In genomic region chr11:110772863-110773262, GRCh38 we compare ENCODE assay signal across 17 cellular contexts.
DNase-seq lines count a peak whose midpoint lies in the region; ATAC-seq and TF ChIP-seq lines count a peak whose summit lies in the region.
"Had no signal": no experiment of that assay in that cellular context is flagged by ENCODE, and none has a peak within 500 bp of the region (broad histone marks: within the 10 kb centered on the region; RNA-seq: fewer than 3 reads in every experiment).

No MANE protein-coding gene starts in this region.

- no peaks in the 10 kb centered on the region for H4K20me1 ChIP-seq in IMR-90 (ENCODE audit: insufficient read depth, low read length)
- H4K20me1 ChIP-seq: BLaER1 treated with 17β-estradiol and CSF1 and Interleukin-3, amounts not matched to agents 10 nM and 100 nM had no signal

- H3K18ac ChIP-seq in IMR-90 (ENCODE audit: low read depth, low read length), result no peak overlapping the region
- no peak overlapping the region for H3K18ac ChIP-seq in mesendoderm (ENCODE audit: low read length)

- H3K4ac ChIP-seq in IMR-90 (ENCODE audit: low read depth, low read length) (no peak overlapping the region), mesendoderm (ENCODE audit: low read depth, low read length) (no peak overlapping the region)

- H2AK9ac ChIP-seq in IMR-90 (replicated peaks; ENCODE audit: low read depth, low read length, poor library complexity), result no peak overlapping the region

- CTCF ChIA-PET in IMR-90 (lab: Yijun Ruan, JAX) (no interaction called here), WTC11 (lab: Charles Lee) (no interaction called here)
- CTCF ChIA-PET in activated CD4-positive, alpha-beta memory T cell treated with anti-CD3 and anti-CD28 coated beads for 36 hours (lab: Charles Lee), result no interaction called here

- no peak overlapping the region for H3K4me2 ChIP-seq in IMR-90 (ENCODE audit: low read depth, low read length)
- H3K4me2 ChIP-seq in mesendoderm (ENCODE audit: low read length), result no peak overlapping the region
- H3K4me2 ChIP-seq: BLaER1 treated with 17β-estradiol and CSF1 and Interleukin-3, amounts not matched to agents 10 nM and 100 nM; GM23338 had no signal

- H3K36me3 ChIP-seq in IMR-90 (ENCODE audit: control insufficient read depth, insufficient read depth, low read length) (no peaks in the 10 kb centered on the region), mesendoderm (ENCODE audit: control insufficient read depth, insufficient read depth, low read length) (no peaks in the 10 kb centered on the region)
- H3K36me3 ChIP-seq: BLaER1 treated with 17β-estradiol and CSF1 and Interleukin-3, amounts not matched to agents 10 nM and 100 nM had no signal

- dilution Hi-C loops in IMR-90 (cut with HindIII; ENCODE audit: low sequenced_read_pairs, unreplicated experiment), result no loop called here

- H3K4me1 Mint-ChIP-seq in WTC11, result peaks cover 4% of the 10 kb centered on the region
- peaks cover 5% of the 10 kb centered on the region for H3K4me1 Mint-ChIP-seq in activated CD4-positive, alpha-beta memory T cell treated with anti-CD3 and anti-CD28 coated beads for 36 hours (ENCODE audit: low read depth)
- H3K4me1 Mint-ChIP-seq in activated T-cell treated with anti-CD3 and anti-CD28 coated beads, Interleukin-2, amount 50 U/mL, for 72 hours (ENCODE audit: low read depth), result peaks cover 6% of the 10 kb centered on the region
- H3K4me1 Mint-ChIP-seq: GM23338 had no signal

- H3K14ac ChIP-seq in IMR-90 (replicated peaks; ENCODE audit: low read depth, low read length), result 0 out of 2 replicates have a peak overlapping the region, but pooled peaks have one; percentile 39

- in situ Hi-C loops in IMR-90 (cut with MboI; ENCODE audit: low sequenced_read_pairs), result no loop called here

- no peak for TF ChIP-seq POLR2A in IMR-90 (IDR thresholded peaks at IDR 0.05; ENCODE audit: low read depth, low read length)

- H2BK20ac ChIP-seq in IMR-90 (ENCODE audit: low read depth, low read length), result peak overlapping the region; percentile 18; the same call in 1 of the 2 replicates

- H3K79me1 ChIP-seq in IMR-90 (ENCODE audit: low read depth in 1 of 2, low read length in 2 of 2) (no peaks in the 10 kb centered on the region), mesendoderm (ENCODE audit: low read length) (no peaks in the 10 kb centered on the region)

- POLR2A ChIA-PET in IMR-90 (lab: Charles Lee; ENCODE audit: unreplicated experiment) (no interaction called here), WTC11 (lab: Charles Lee) (no interaction called here)
- POLR2A ChIA-PET in activated CD4-positive, alpha-beta memory T cell treated with anti-CD3 and anti-CD28 coated beads for 36 hours (lab: Charles Lee), result no interaction called here

- H3K27me3 Mint-ChIP-seq in WTC11 (ENCODE audit: low read depth), result no peaks in the 10 kb centered on the region
- no peaks in the 10 kb centered on the region for H3K27me3 Mint-ChIP-seq in activated CD4-positive, alpha-beta memory T cell treated with anti-CD3 and anti-CD28 coated beads for 36 hours
- H3K27me3 Mint-ChIP-seq in activated T-cell treated with anti-CD3 and anti-CD28 coated beads, Interleukin-2, amount 50 U/mL, for 72 hours (ENCODE audit: low read depth), result no peaks in the 10 kb centered on the region

- no peaks in the 10 kb centered on the region for H3K79me2 ChIP-seq in mesendoderm (ENCODE audit: control insufficient read depth, insufficient read depth, low read length)

- H4K5ac ChIP-seq in IMR-90 (ENCODE audit: low read depth, low read length) (no peak overlapping the region), mesendoderm (ENCODE audit: low read length) (no peak overlapping the region)

- no peak for TF ChIP-seq RAD21 in IMR-90 (IDR thresholded peaks at IDR 0.05; ENCODE audit: low read length)

- no peak for ATAC-seq in IMR-90 (ENCODE audit: low read depth)
- ATAC-seq in WTC11, result peak; percentile 38; the same call in 1 of the 2 replicates
- ATAC-seq in activated T-cell treated with anti-CD3 and anti-CD28 coated beads, Interleukin-2, amount 50 U/mL, for 72 hours (replicated peaks in 1 of 2), result no peak
- ATAC-seq: GM23338, K562 had no signal

- H3K9me1 ChIP-seq in IMR-90 (ENCODE audit: insufficient read depth, low read length), result no peaks in the 10 kb centered on the region

- H2BK120ac ChIP-seq in IMR-90 (ENCODE audit: low read depth, low read length) (peak overlapping the region; percentile 64), mesendoderm (ENCODE audit: low read depth, low read length) (no peak overlapping the region)

- H4K91ac ChIP-seq in IMR-90 (ENCODE audit: insufficient read depth, low read depth, low read length), result no peak overlapping the region

- H3K4me1 ChIP-seq in IMR-90 (ENCODE audit: control insufficient read depth, insufficient read depth, low read length), result peaks cover 2% of the 10 kb centered on the region
- H3K4me1 ChIP-seq in mesendoderm (ENCODE audit: control insufficient read depth, low read depth, low read length), result no peaks in the 10 kb centered on the region

- no peak overlapping the region for H3K4me3 ChIP-seq in IMR-90 (ENCODE audit: insufficient read depth, low read depth, low read length)
- H3K4me3 ChIP-seq in mesendoderm (ENCODE audit: low read length), result no peak overlapping the region
- H3K4me3 ChIP-seq: BLaER1 treated with 17β-estradiol and CSF1 and Interleukin-3, amounts not matched to agents 10 nM and 100 nM; GM23338; K562 had no signal

- no TSS peak for BruUV-seq in IMR-90 (replicated peaks; lab: Mats Ljungman, UMichigan)

- no peaks in the 10 kb centered on the region for H3K9me3 ChIP-seq in IMR-90 (ENCODE audit: control insufficient read depth, insufficient read depth, low read length)
- H3K9me3 ChIP-seq: BLaER1 treated with 17β-estradiol and CSF1 and Interleukin-3, amounts not matched to agents 10 nM and 100 nM had no signal

- H3K4me3 Mint-ChIP-seq in WTC11, result no peak overlapping the region
- H3K4me3 Mint-ChIP-seq in activated CD4-positive, alpha-beta memory T cell treated with anti-CD3 and anti-CD28 coated beads for 36 hours, result no peak overlapping the region
- H3K4me3 Mint-ChIP-seq in activated T-cell treated with anti-CD3 and anti-CD28 coated beads, Interleukin-2, amount 50 U/mL, for 72 hours, result no peak overlapping the region
- H3K4me3 Mint-ChIP-seq: GM23338 had no signal

- H3K23ac ChIP-seq in IMR-90 (ENCODE audit: low read depth, low read length) (no peak overlapping the region), mesendoderm (ENCODE audit: low read length) (no peak overlapping the region)

- no peak overlapping the region; the same call in 2 of the 3 replicates for H2BK15ac ChIP-seq in IMR-90 (ENCODE audit: low read depth, low read length)
- no peak overlapping the region for H2BK15ac ChIP-seq in mesendoderm (replicated peaks; ENCODE audit: low read depth)

- H3K27ac ChIP-seq in IMR-90 (ENCODE audit: insufficient read depth, low read length), result no peak overlapping the region
- H3K27ac ChIP-seq in mesendoderm (ENCODE audit: low read depth, low read length), result no peak overlapping the region
- H3K27ac ChIP-seq: BLaER1 treated with 17β-estradiol and CSF1 and Interleukin-3, amounts not matched to agents 10 nM and 100 nM; HL-60 had no signal

- H2AFZ ChIP-seq in IMR-90 (replicated peaks; ENCODE audit: low read length, poor library complexity), result peak overlapping the region; percentile 40
- H2AFZ ChIP-seq: GM23338 had no signal

- H3K27me3 ChIP-seq in IMR-90 (ENCODE audit: control insufficient read depth, insufficient read depth, low read length) (no peaks in the 10 kb centered on the region), mesendoderm (ENCODE audit: insufficient read depth, low read length, poor library complexity) (no peaks in the 10 kb centered on the region)
- H3K27me3 ChIP-seq: BLaER1 treated with 17β-estradiol and CSF1 and Interleukin-3, amounts not matched to agents 10 nM and 100 nM had no signal

- H2AK5ac ChIP-seq in IMR-90 (ENCODE audit: low read depth, low read length) (peak overlapping the region; percentile 59; the same call in 1 of the 2 replicates), mesendoderm (ENCODE audit: low read length) (no peak overlapping the region)

- WGBS in IMR-90 (ENCODE audit: extremely low coverage in 2 of 2, insufficient read length in 1 of 2), 2 experiments, result 100% methylated on average over 3 of the region's 3 CpGs; no CpG with 5 or more reads in 1 of the 2 experiments
- WGBS in mesendoderm (ENCODE audit: extremely low coverage, insufficient coverage, low lambda C conversion rate), result no CpG with 5 or more reads among the region's 3 CpGs

- TF ChIP-seq CTCF in IMR-90 (conservative IDR thresholded peaks at IDR 0.05; ENCODE audit: low read depth, low read length), result no peak
- TF ChIP-seq CTCF in WTC11 (IDR thresholded peaks at IDR 0.05), result no peak

- H2BK5ac ChIP-seq in IMR-90 (ENCODE audit: low read depth, low read length, poor library complexity, severe bottlenecking) (no peak overlapping the region), mesendoderm (ENCODE audit: low read length) (no peak overlapping the region)

- H3K27ac Mint-ChIP-seq in WTC11, result no peak overlapping the region
- no peak overlapping the region for H3K27ac Mint-ChIP-seq in activated CD4-positive, alpha-beta memory T cell treated with anti-CD3 and anti-CD28 coated beads for 36 hours
- no peak overlapping the region for H3K27ac Mint-ChIP-seq in activated T-cell treated with anti-CD3 and anti-CD28 coated beads, Interleukin-2, amount 50 U/mL, for 72 hours
- H3K27ac Mint-ChIP-seq: GM23338 had no signal

- intact Hi-C loops in IMR-90 (cut with micrococcal nuclease), result no loop called here
- intact Hi-C loops in activated CD4-positive, alpha-beta memory T cell treated with anti-CD3 and anti-CD28 coated beads for 36 hours (cut with micrococcal nuclease), result no loop called here

- DNase-seq in DMS53 (lab: John Stamatoyannopoulos, UW), result peak; percentile 24
- no peak for DNase-seq in DMS53 treated with DMSO at 0.1 percent for 48 hours (lab: John Stamatoyannopoulos, UW; ENCODE audit: unreplicated experiment)
- no peak for DNase-seq in IMR-90
- DNase-seq in WTC11 (ENCODE audit: low spot score), result no peak
- DNase-seq in mesendoderm, result peak; percentile 57
- DNase-seq in activated CD4-positive, alpha-beta memory T cell treated with anti-CD3 and anti-CD28 coated beads for 36 hours, result no peak
- DNase-seq in activated T-cell treated with anti-CD3 and anti-CD28 coated beads, Interleukin-2, amount 50 U/mL, for 72 hours, result no peak
- no peak for DNase-seq in NCI-H226
- DNase-seq: EL, NCI-H1436, NCI-H2029 treated with DMSO at 0.1 percent for 48 hours, NCI-H510A, SIG-M5 had no signal

- H3K36me3 Mint-ChIP-seq in WTC11, result no peaks in the 10 kb centered on the region
- no peaks in the 10 kb centered on the region for H3K36me3 Mint-ChIP-seq in activated CD4-positive, alpha-beta memory T cell treated with anti-CD3 and anti-CD28 coated beads for 36 hours
- H3K36me3 Mint-ChIP-seq in activated T-cell treated with anti-CD3 and anti-CD28 coated beads, Interleukin-2, amount 50 U/mL, for 72 hours (ENCODE audit: insufficient read depth in 2 of 2), result no peaks in the 10 kb centered on the region

- H3K9ac ChIP-seq in IMR-90 (ENCODE audit: low read depth, low read length) (no peak overlapping the region), mesendoderm (ENCODE audit: low read length) (no peak overlapping the region)
- H3K9ac ChIP-seq: BLaER1 treated with 17β-estradiol and CSF1 and Interleukin-3, amounts not matched to agents 10 nM and 100 nM had no signal

- H3K56ac ChIP-seq in IMR-90 (ENCODE audit: extremely low read depth, insufficient read depth, low read length) (no peak overlapping the region), mesendoderm (ENCODE audit: low read length) (no peak overlapping the region)

- H3K9me3 Mint-ChIP-seq in WTC11, result no peaks in the 10 kb centered on the region
- no peaks in the 10 kb centered on the region for H3K9me3 Mint-ChIP-seq in activated CD4-positive, alpha-beta memory T cell treated with anti-CD3 and anti-CD28 coated beads for 36 hours
- no peaks in the 10 kb centered on the region for H3K9me3 Mint-ChIP-seq in activated T-cell treated with anti-CD3 and anti-CD28 coated beads, Interleukin-2, amount 50 U/mL, for 72 hours
- H3K9me3 Mint-ChIP-seq: GM23338 had no signal

- no peak overlapping the region for H4K8ac ChIP-seq in IMR-90 (ENCODE audit: low read depth in 2 of 2, low read length in 2 of 2)
- no peak overlapping the region for H4K8ac ChIP-seq in mesendoderm (ENCODE audit: low read depth, low read length)

Comparison
In these comparisons a context has a peak if more than half of its experiments do, and no peak if none do; other contexts are left out.
1. DNase-seq: peak in DMS53 (single experiment) and mesendoderm (single experiment); none in DMS53 treated with DMSO at 0.1 percent for 48 hours (single experiment), IMR-90 (single experiment), WTC11 (single experiment), activated CD4-positive, alpha-beta memory T cell treated with anti-CD3 and anti-CD28 coated beads for 36 hours (single experiment), activated T-cell treated with anti-CD3 and anti-CD28 coated beads, Interleukin-2, amount 50 U/mL, for 72 hours (0 of 2) and NCI-H226 (single experiment).